Comparison of ENCODE assay signal across 8 cellular contexts in the genomic region with DNA sequence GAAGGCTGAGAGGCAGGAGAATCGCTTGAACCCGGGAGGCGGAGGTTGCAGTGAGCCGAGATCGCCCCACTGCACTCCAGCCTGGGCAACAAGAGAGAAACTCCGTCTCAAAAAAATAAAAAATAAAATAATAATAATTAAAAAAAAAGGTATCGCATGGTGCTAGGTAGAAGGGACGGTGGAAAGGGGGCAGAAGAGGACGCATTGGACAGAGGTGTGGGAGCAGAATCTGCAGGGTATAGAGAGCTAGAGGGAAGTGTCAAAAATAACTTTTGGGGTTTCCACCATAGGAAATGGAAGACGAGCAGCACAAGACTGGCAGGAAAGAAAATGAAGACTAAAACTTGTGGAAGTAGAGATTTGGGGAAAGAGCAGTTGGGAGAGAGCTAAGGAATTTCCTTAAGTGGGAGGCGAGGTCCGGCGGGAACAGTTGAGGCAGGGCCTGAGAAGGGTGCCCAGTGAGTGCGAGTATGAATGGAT. TPM values are rescaled to one million over a fixed set of nuclear protein-coding genes. Genes with fewer than 3 reads are reported as not detected.
DNase-seq lines count a peak whose midpoint lies in the region; ATAC-seq lines count a peak whose summit lies in the region.

No MANE protein-coding gene starts in this region.

- H3K36me3 Mint-ChIP-seq in activated CD4-positive, alpha-beta T cell treated with anti-CD3 and anti-CD28 coated beads, Interleukin-2, amount 10 ng/mL, durations not matched to agents 7 days and 5 days (ENCODE audit: low read depth) = no peaks in the 10 kb centered on the region
- no peaks in the 10 kb centered on the region for H3K36me3 Mint-ChIP-seq in activated naive CD8-positive, alpha-beta T cell treated with anti-CD3 and anti-CD28 coated beads for 36 hours

- CTCF ChIA-PET in activated CD4-positive, alpha-beta T cell treated with anti-CD3 and anti-CD28 coated beads, Interleukin-2, amount 10 ng/mL, durations not matched to agents 7 days and 5 days (lab: Charles Lee) = interaction anchor here (0.6 kb wide), 1 partner anchor 128 kb away, joined by 3 read pairs; no protein-coding TSS in a partner anchor

- H3K4me1 ChIP-seq in iPS-18a (ENCODE audit: control insufficient read depth, low read depth, low read length) = peaks cover 14% of the 10 kb centered on the region
- H3K4me1 ChIP-seq in stomach smooth muscle (ENCODE audit: control insufficient read depth, insufficient read depth, low read length) = peaks cover 24% of the 10 kb centered on the region

- H3K9me3 ChIP-seq in iPS-18a (ENCODE audit: control insufficient read depth, low read depth, low read length) = no peaks in the 10 kb centered on the region
- no peaks in the 10 kb centered on the region for H3K9me3 ChIP-seq in stomach smooth muscle (ENCODE audit: control insufficient read depth in 2 of 2, low read length in 2 of 2)

- H3K9ac ChIP-seq in iPS-18a (ENCODE audit: low read length) (peak overlapping the region; percentile 88), stomach smooth muscle (ENCODE audit: low read length in 2 of 2) (peak overlapping the region; percentile 81 to 90)

- ATAC-seq in GM21529 (IDR thresholded peaks at IDR 0.05; ENCODE audit: unreplicated experiment) (no peak), GM18868 (IDR thresholded peaks at IDR 0.05; ENCODE audit: unreplicated experiment) (no peak)

- H3K4me3 ChIP-seq in iPS-18a (ENCODE audit: low read length) (peak overlapping the region; percentile 91), stomach smooth muscle (ENCODE audit: low read length in 2 of 2) (peak overlapping the region; percentile 64 to 92)

- H3K9me3 Mint-ChIP-seq in activated CD4-positive, alpha-beta T cell treated with anti-CD3 and anti-CD28 coated beads, Interleukin-2, amount 10 ng/mL, durations not matched to agents 7 days and 5 days = peaks cover 2% of the 10 kb centered on the region
- no peaks in the 10 kb centered on the region for H3K9me3 Mint-ChIP-seq in activated naive CD8-positive, alpha-beta T cell treated with anti-CD3 and anti-CD28 coated beads for 36 hours

- H3K4me1 Mint-ChIP-seq in activated CD4-positive, alpha-beta T cell treated with anti-CD3 and anti-CD28 coated beads, Interleukin-2, amount 10 ng/mL, durations not matched to agents 7 days and 5 days = peaks cover 59% of the 10 kb centered on the region
- H3K4me1 Mint-ChIP-seq in activated naive CD8-positive, alpha-beta T cell treated with anti-CD3 and anti-CD28 coated beads for 36 hours = peaks cover 46% of the 10 kb centered on the region

- DNase-seq in activated CD4-positive, alpha-beta T cell treated with anti-CD3 and anti-CD28 coated beads, Interleukin-2, amount 10 ng/mL, durations not matched to agents 7 days and 5 days = no peak
- DNase-seq in activated CD4-positive, alpha-beta T cell treated with anti-CD3 and anti-CD28 coated beads, Interleukin-2, amount 50 U/mL, for 48 hours = no peak
- DNase-seq in activated naive CD8-positive, alpha-beta T cell treated with anti-CD3 and anti-CD28 coated beads for 36 hours = no peak
- no peak for DNase-seq in effector CD8-positive, alpha-beta T cell (lab: John Stamatoyannopoulos, UW)

- peak overlapping the region; percentile 97 for H3K4me3 Mint-ChIP-seq in activated CD4-positive, alpha-beta T cell treated with anti-CD3 and anti-CD28 coated beads, Interleukin-2, amount 10 ng/mL, durations not matched to agents 7 days and 5 days
- H3K4me3 Mint-ChIP-seq in activated naive CD8-positive, alpha-beta T cell treated with anti-CD3 and anti-CD28 coated beads for 36 hours = peak overlapping the region; percentile 86

- POLR2A ChIA-PET in activated CD4-positive, alpha-beta T cell treated with anti-CD3 and anti-CD28 coated beads, Interleukin-2, amount 10 ng/mL, durations not matched to agents 7 days and 5 days (lab: Charles Lee) = no interaction called here

- H3K36me3 ChIP-seq in iPS-18a (ENCODE audit: control insufficient read depth, low read depth, low read length) (no peaks in the 10 kb centered on the region), stomach smooth muscle (ENCODE audit: control insufficient read depth in 2 of 2, insufficient read depth in 2 of 2, low read length in 2 of 2) (no peaks in the 10 kb centered on the region)

- H3K27me3 ChIP-seq in iPS-18a (ENCODE audit: control insufficient read depth, insufficient read depth, low read length) (no peaks in the 10 kb centered on the region), stomach smooth muscle (ENCODE audit: control insufficient read depth in 1 of 2, insufficient read depth in 2 of 2, low read length in 2 of 2) (peaks cover 0 to 11% of the 10 kb centered on the region in 2 donors)

- peak overlapping the region; percentile 81 for H3K27ac Mint-ChIP-seq in activated CD4-positive, alpha-beta T cell treated with anti-CD3 and anti-CD28 coated beads, Interleukin-2, amount 10 ng/mL, durations not matched to agents 7 days and 5 days
- H3K27ac Mint-ChIP-seq in activated naive CD8-positive, alpha-beta T cell treated with anti-CD3 and anti-CD28 coated beads for 36 hours = peak overlapping the region; percentile 73

- H3K27me3 Mint-ChIP-seq in activated CD4-positive, alpha-beta T cell treated with anti-CD3 and anti-CD28 coated beads, Interleukin-2, amount 10 ng/mL, durations not matched to agents 7 days and 5 days = peaks cover 24% of the 10 kb centered on the region
- H3K27me3 Mint-ChIP-seq in activated naive CD8-positive, alpha-beta T cell treated with anti-CD3 and anti-CD28 coated beads for 36 hours = peaks cover 31% of the 10 kb centered on the region

- H3K27ac ChIP-seq in iPS-18a (ENCODE audit: low read length) (no peak overlapping the region), stomach smooth muscle (ENCODE audit: low read length) (peak overlapping the region; percentile 92)

RNA-seq across cellular contexts. Expression of a gene that starts 0.6 kb away (rescaled TPM):
- 10 to 100 TPM; 20.8 to 20.9 TPM for total RNA-seq in activated CD4-positive, alpha-beta T cell treated with anti-CD3 and anti-CD28 coated beads, Interleukin-2, amount 10 ng/mL, durations not matched to agents 7 days and 5 days
- 10 to 100 TPM; 27.8 to 29.2 TPM for total RNA-seq in activated naive CD8-positive, alpha-beta T cell treated with anti-CD3 and anti-CD28 coated beads for 36 hours

RNA-seq across cellular contexts. Expression of a gene that starts 11.0 kb away (rescaled TPM):
- not detected for total RNA-seq in activated CD4-positive, alpha-beta T cell treated with anti-CD3 and anti-CD28 coated beads, Interleukin-2, amount 10 ng/mL, durations not matched to agents 7 days and 5 days
- not detected for total RNA-seq in activated naive CD8-positive, alpha-beta T cell treated with anti-CD3 and anti-CD28 coated beads for 36 hours
